Comparison of ENCODE assay signal across 1 cellular context in genomic region chr7:90613088-90613498, GRCh38.
TF ChIP-seq lines count a peak whose summit lies in the region.

No MANE protein-coding gene starts in this region.

TF ChIP-seq in GM12878, 131 proteins besides CTCF, POLR2A, EP300 and RAD21 (continued from another document and continues in another):
- TF ChIP-seq REST (IDR thresholded peaks at IDR 0.05; ENCODE audit: low read depth, low read length) (no peak), SUZ12 (IDR thresholded peaks at IDR 0.05; ENCODE audit: unreplicated experiment) (no peak), MXI1 (IDR thresholded peaks at IDR 0.05; ENCODE audit: low read depth, low read length) (no peak), NR2C1 (IDR thresholded peaks at IDR 0.05) (no peak), TCF3 (IDR thresholded peaks at IDR 0.05; ENCODE audit: borderline replicate concordance, insufficient read depth, low read depth, low read length) (no peak), ZNF274 (IDR thresholded peaks at IDR 0.05; ENCODE audit: insufficient read depth, insufficient read length) (no peak), TCF12 (IDR thresholded peaks at IDR 0.05; ENCODE audit: low read depth, low read length) (no peak), CHD4 (IDR thresholded peaks at IDR 0.05) (no peak), PBX3 (IDR thresholded peaks at IDR 0.05; ENCODE audit: insufficient replicate concordance, low read depth, low read length) (peak; percentile 64), SPI1 (IDR thresholded peaks at IDR 0.05; ENCODE audit: borderline replicate concordance, insufficient read depth, low read depth, low read length) (peak; percentile 61; the same call in 1 of the 2 replicates), SIN3A (IDR thresholded peaks at IDR 0.05; ENCODE audit: low read depth, low read length) (no peak), YY1 (IDR thresholded peaks at IDR 0.05; ENCODE audit: low read depth, low read length) (no peak), POLR2AphosphoS2 (IDR thresholded peaks at IDR 0.05; ENCODE audit: low read depth, low read length) (no peak), SMAD1 (IDR thresholded peaks at IDR 0.05; ENCODE audit: low read depth, partially characterized antibody) (no peak), KDM1A (IDR thresholded peaks at IDR 0.05; ENCODE audit: borderline replicate concordance) (no peak), HCFC1 (IDR thresholded peaks at IDR 0.05; ENCODE audit: low read length) (no peak), MYC (IDR thresholded peaks at IDR 0.05; ENCODE audit: insufficient read depth, insufficient read length, insufficient replicate concordance, low read length, severe bottlenecking) (no peak), NRF1 (conservative IDR thresholded peaks at IDR 0.05; ENCODE audit: low read depth, low read length) (no peak), RFX5 (IDR thresholded peaks at IDR 0.05; ENCODE audit: low read depth, low read length) (no peak), TARDBP (IDR thresholded peaks at IDR 0.05; ENCODE audit: borderline replicate concordance) (no peak), ZZZ3 (IDR thresholded peaks at IDR 0.05; ENCODE audit: control insufficient read depth, insufficient read length, low read depth) (no peak), IRF4 (IDR thresholded peaks at IDR 0.05; ENCODE audit: low read depth, low read length) (no peak), RAD51 (IDR thresholded peaks at IDR 0.05) (no peak), ZNF384 (IDR thresholded peaks at IDR 0.05; ENCODE audit: borderline replicate concordance, low read depth, low read length) (no peak), SMC3 (IDR thresholded peaks at IDR 0.05; ENCODE audit: borderline replicate concordance, low read length) (no peak), BHLHE40 (IDR thresholded peaks at IDR 0.05; ENCODE audit: borderline replicate concordance in 1 of 2, low read depth in 2 of 2, low read length in 1 of 2) (no peak; a peak in 1 of 4 replicates), TBL1XR1 (IDR thresholded peaks at IDR 0.05; ENCODE audit: low read depth, low read length) (no peak), RCOR1 (conservative IDR thresholded peaks at IDR 0.05; ENCODE audit: low read depth, low read length) (no peak), FOXK2 (IDR thresholded peaks at IDR 0.05) (no peak), BRCA1 (IDR thresholded peaks at IDR 0.05; ENCODE audit: low read depth, low read length) (no peak)
- TF ChIP-seq, protein P1, sequence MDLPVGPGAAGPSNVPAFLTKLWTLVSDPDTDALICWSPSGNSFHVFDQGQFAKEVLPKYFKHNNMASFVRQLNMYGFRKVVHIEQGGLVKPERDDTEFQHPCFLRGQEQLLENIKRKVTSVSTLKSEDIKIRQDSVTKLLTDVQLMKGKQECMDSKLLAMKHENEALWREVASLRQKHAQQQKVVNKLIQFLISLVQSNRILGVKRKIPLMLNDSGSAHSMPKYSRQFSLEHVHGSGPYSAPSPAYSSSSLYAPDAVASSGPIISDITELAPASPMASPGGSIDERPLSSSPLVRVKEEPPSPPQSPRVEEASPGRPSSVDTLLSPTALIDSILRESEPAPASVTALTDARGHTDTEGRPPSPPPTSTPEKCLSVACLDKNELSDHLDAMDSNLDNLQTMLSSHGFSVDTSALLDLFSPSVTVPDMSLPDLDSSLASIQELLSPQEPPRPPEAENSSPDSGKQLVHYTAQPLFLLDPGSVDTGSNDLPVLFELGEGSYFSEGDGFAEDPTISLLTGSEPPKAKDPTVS (IDR thresholded peaks at IDR 0.05; ENCODE audit: low read depth, low read length) = no peak
- TF ChIP-seq, protein P2, sequence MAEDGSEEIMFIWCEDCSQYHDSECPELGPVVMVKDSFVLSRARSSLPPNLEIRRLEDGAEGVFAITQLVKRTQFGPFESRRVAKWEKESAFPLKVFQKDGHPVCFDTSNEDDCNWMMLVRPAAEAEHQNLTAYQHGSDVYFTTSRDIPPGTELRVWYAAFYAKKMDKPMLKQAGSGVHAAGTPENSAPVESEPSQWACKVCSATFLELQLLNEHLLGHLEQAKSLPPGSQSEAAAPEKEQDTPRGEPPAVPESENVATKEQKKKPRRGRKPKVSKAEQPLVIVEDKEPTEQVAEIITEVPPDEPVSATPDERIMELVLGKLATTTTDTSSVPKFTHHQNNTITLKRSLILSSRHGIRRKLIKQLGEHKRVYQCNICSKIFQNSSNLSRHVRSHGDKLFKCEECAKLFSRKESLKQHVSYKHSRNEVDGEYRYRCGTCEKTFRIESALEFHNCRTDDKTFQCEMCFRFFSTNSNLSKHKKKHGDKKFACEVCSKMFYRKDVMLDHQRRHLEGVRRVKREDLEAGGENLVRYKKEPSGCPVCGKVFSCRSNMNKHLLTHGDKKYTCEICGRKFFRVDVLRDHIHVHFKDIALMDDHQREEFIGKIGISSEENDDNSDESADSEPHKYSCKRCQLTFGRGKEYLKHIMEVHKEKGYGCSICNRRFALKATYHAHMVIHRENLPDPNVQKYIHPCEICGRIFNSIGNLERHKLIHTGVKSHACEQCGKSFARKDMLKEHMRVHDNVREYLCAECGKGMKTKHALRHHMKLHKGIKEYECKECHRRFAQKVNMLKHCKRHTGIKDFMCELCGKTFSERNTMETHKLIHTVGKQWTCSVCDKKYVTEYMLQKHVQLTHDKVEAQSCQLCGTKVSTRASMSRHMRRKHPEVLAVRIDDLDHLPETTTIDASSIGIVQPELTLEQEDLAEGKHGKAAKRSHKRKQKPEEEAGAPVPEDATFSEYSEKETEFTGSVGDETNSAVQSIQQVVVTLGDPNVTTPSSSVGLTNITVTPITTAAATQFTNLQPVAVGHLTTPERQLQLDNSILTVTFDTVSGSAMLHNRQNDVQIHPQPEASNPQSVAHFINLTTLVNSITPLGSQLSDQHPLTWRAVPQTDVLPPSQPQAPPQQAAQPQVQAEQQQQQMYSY (CRISPR knock-in tag; IDR thresholded peaks at IDR 0.05) = no peak
- TF ChIP-seq, protein P3, sequence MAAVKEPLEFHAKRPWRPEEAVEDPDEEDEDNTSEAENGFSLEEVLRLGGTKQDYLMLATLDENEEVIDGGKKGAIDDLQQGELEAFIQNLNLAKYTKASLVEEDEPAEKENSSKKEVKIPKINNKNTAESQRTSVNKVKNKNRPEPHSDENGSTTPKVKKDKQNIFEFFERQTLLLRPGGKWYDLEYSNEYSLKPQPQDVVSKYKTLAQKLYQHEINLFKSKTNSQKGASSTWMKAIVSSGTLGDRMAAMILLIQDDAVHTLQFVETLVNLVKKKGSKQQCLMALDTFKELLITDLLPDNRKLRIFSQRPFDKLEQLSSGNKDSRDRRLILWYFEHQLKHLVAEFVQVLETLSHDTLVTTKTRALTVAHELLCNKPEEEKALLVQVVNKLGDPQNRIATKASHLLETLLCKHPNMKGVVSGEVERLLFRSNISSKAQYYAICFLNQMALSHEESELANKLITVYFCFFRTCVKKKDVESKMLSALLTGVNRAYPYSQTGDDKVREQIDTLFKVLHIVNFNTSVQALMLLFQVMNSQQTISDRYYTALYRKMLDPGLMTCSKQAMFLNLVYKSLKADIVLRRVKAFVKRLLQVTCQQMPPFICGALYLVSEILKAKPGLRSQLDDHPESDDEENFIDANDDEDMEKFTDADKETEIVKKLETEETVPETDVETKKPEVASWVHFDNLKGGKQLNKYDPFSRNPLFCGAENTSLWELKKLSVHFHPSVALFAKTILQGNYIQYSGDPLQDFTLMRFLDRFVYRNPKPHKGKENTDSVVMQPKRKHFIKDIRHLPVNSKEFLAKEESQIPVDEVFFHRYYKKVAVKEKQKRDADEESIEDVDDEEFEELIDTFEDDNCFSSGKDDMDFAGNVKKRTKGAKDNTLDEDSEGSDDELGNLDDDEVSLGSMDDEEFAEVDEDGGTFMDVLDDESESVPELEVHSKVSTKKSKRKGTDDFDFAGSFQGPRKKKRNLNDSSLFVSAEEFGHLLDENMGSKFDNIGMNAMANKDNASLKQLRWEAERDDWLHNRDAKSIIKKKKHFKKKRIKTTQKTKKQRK (IDR thresholded peaks at IDR 0.05; ENCODE audit: low read depth, low read length) = no peak
- TF ChIP-seq, protein P4, sequence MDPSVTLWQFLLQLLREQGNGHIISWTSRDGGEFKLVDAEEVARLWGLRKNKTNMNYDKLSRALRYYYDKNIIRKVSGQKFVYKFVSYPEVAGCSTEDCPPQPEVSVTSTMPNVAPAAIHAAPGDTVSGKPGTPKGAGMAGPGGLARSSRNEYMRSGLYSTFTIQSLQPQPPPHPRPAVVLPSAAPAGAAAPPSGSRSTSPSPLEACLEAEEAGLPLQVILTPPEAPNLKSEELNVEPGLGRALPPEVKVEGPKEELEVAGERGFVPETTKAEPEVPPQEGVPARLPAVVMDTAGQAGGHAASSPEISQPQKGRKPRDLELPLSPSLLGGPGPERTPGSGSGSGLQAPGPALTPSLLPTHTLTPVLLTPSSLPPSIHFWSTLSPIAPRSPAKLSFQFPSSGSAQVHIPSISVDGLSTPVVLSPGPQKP (IDR thresholded peaks at IDR 0.05; ENCODE audit: low read depth, low read length) = no peak
- TF ChIP-seq, protein P5, sequence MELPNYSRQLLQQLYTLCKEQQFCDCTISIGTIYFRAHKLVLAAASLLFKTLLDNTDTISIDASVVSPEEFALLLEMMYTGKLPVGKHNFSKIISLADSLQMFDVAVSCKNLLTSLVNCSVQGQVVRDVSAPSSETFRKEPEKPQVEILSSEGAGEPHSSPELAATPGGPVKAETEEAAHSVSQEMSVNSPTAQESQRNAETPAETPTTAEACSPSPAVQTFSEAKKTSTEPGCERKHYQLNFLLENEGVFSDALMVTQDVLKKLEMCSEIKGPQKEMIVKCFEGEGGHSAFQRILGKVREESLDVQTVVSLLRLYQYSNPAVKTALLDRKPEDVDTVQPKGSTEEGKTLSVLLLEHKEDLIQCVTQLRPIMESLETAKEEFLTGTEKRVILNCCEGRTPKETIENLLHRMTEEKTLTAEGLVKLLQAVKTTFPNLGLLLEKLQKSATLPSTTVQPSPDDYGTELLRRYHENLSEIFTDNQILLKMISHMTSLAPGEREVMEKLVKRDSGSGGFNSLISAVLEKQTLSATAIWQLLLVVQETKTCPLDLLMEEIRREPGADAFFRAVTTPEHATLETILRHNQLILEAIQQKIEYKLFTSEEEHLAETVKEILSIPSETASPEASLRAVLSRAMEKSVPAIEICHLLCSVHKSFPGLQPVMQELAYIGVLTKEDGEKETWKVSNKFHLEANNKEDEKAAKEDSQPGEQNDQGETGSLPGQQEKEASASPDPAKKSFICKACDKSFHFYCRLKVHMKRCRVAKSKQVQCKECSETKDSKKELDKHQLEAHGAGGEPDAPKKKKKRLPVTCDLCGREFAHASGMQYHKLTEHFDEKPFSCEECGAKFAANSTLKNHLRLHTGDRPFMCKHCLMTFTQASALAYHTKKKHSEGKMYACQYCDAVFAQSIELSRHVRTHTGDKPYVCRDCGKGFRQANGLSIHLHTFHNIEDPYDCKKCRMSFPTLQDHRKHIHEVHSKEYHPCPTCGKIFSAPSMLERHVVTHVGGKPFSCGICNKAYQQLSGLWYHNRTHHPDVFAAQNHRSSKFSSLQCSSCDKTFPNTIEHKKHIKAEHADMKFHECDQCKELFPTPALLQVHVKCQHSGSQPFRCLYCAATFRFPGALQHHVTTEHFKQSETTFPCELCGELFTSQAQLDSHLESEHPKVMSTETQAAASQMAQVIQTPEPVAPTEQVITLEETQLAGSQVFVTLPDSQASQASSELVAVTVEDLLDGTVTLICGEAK (IDR thresholded peaks at IDR 0.05; ENCODE audit: borderline replicate concordance) = no peak
